ENCODE assay signal across 1 cellular context in genomic region chr1:3898475-3898735, GRCh38.
TF ChIP-seq lines count a peak whose summit lies in the region.

No MANE protein-coding gene starts in this region.

TF ChIP-seq in HCT116, 20 proteins besides CTCF, POLR2A, EP300 and RAD21 (continued from another document):
- TF ChIP-seq ATF3 (IDR thresholded peaks at IDR 0.05) (no peak), FOSL1 (IDR thresholded peaks at IDR 0.05; ENCODE audit: low read depth) (no peak), ELF1 (IDR thresholded peaks at IDR 0.05; ENCODE audit: borderline replicate concordance, low read depth) (no peak), EZH2phosphoT487 (IDR thresholded peaks at IDR 0.05; ENCODE audit: borderline replicate concordance) (no peak), POLR2AphosphoS5 (IDR thresholded peaks at IDR 0.05; ENCODE audit: low read depth, low read length) (no peak), ZFX (IDR thresholded peaks at IDR 0.05) (no peak), JUND (IDR thresholded peaks at IDR 0.05) (no peak), REST (IDR thresholded peaks at IDR 0.05; ENCODE audit: low read depth) (no peak), ZBTB33 (IDR thresholded peaks at IDR 0.05; ENCODE audit: extremely low read depth, insufficient replicate concordance, low read length) (no peak), YY1 (IDR thresholded peaks at IDR 0.05; ENCODE audit: extremely low read depth, insufficient replicate concordance, low read depth, low read length) (no peak)
